ENCODE assay signal across 8 cellular contexts in the genomic region with DNA sequence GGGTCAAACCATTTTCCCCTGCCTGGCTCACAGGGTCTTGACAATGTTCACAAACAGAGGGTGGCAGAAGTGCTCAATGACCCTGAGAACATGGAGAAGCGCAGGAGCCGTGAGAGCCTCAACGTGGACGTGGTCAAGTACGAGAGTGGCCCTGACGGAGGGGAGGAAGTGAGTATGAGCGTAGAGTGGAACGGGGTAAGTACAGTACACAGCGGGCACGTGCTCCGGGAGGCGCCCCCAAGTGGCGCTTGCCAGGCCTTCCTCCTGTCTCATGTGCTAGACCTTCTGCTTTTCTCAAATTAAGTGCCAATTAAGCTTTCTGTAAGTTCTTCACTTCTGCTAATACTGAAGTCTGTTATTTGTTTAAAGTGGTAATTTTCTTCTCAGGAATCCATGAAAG. TPM values are rescaled to one million over a fixed set of nuclear protein-coding genes. Genes with fewer than 3 reads are reported as not detected.
DNase-seq lines count a peak whose midpoint lies in the region; ATAC-seq and TF ChIP-seq lines count a peak whose summit lies in the region.

No MANE protein-coding gene starts in this region.

- no peak overlapping the region for H3K4me3 Mint-ChIP-seq in activated CD8-positive, alpha-beta T cell treated with anti-CD3 and anti-CD28 coated beads, Interleukin-2, amount 10 ng/mL, durations not matched to agents 7 days and 5 days

- H3K9me3 ChIP-seq in MM.1S (replicated peaks; ENCODE audit: insufficient read depth, low read length) (no peaks in the 10 kb centered on the region), sigmoid colon (no peaks in the 10 kb centered on the region)

- H3K79me2 ChIP-seq in MM.1S (ENCODE audit: low read length): no peaks in the 10 kb centered on the region

- H3K27me3 ChIP-seq in MM.1S (replicated peaks; ENCODE audit: insufficient read depth, low read length) (no peaks in the 10 kb centered on the region), sigmoid colon (no peaks in the 10 kb centered on the region)

- no peak for TF ChIP-seq POLR2A in sigmoid colon (IDR thresholded peaks at IDR 0.05)

- no peaks in the 10 kb centered on the region for H4K20me1 ChIP-seq in MM.1S (ENCODE audit: insufficient read depth, low read length)

- no peak for TF ChIP-seq EP300 in sigmoid colon (IDR thresholded peaks at IDR 0.05)

- no peaks in the 10 kb centered on the region for H3K27me3 Mint-ChIP-seq in activated CD8-positive, alpha-beta T cell treated with anti-CD3 and anti-CD28 coated beads, Interleukin-2, amount 10 ng/mL, durations not matched to agents 7 days and 5 days (ENCODE audit: low read depth)

- POLR2A ChIA-PET in activated CD8-positive, alpha-beta T cell treated with anti-CD3 and anti-CD28 coated beads, Interleukin-2, amount 10 ng/mL, durations not matched to agents 7 days and 5 days (lab: Charles Lee): interaction anchor here (0.6 kb wide), 1 partner anchor 15 kb away, joined by 3 read pairs; no protein-coding TSS in a partner anchor

- 42 to 58% methylated on average over 13 of the region's 13 CpGs for WGBS in sigmoid colon, 2 donors

- H3K27ac ChIP-seq in MM.1S (ENCODE audit: low read length) (no peak overlapping the region), sigmoid colon (peak overlapping the region in 2 of 4 donors; percentile 23)

- no peaks in the 10 kb centered on the region for H3K9me2 ChIP-seq in MM.1S (replicated peaks; ENCODE audit: insufficient read depth, low read length)

- intact Hi-C loops in sigmoid colon (cut with DNase I): no loop called here

- no peak overlapping the region for H2AFZ ChIP-seq in MM.1S (ENCODE audit: low read length)

- no peaks in the 10 kb centered on the region for H3F3A ChIP-seq in MM.1S (ENCODE audit: insufficient read depth, low read length)

- no peak overlapping the region for H3K4me3 ChIP-seq in MM.1S (ENCODE audit: low read length)
- no peak overlapping the region for H3K4me3 ChIP-seq in fibroblast of mammary gland (ENCODE audit: control insufficient read depth, low read depth, low read length)
- no peak overlapping the region for H3K4me3 ChIP-seq in sigmoid colon

- H3K36me3 ChIP-seq in MM.1S (replicated peaks; ENCODE audit: insufficient read depth, low read length) (no peaks in the 10 kb centered on the region), sigmoid colon (peaks cover 43 to 100% (median 83%) of the 10 kb centered on the region in 4 donors)

- peak; percentile 57 for ATAC-seq in GM19043 (IDR thresholded peaks at IDR 0.05; ENCODE audit: low read depth, unreplicated experiment)
- ATAC-seq in activated CD8-positive, alpha-beta T cell treated with anti-CD3 and anti-CD28 coated beads, Interleukin-2, amount 10 ng/mL, durations not matched to agents 7 days and 5 days: peak; percentile 87
- ATAC-seq in GM21515 (IDR thresholded peaks at IDR 0.05; ENCODE audit: unreplicated experiment): no peak
- ATAC-seq in HG02571 (IDR thresholded peaks at IDR 0.05; ENCODE audit: unreplicated experiment): no peak

- TF ChIP-seq CTCF in MM.1S (IDR thresholded peaks at IDR 0.05; ENCODE audit: low read length): peak; percentile 12; the same call in 1 of the 2 replicates
- TF ChIP-seq CTCF in fibroblast of mammary gland (conservative IDR thresholded peaks at IDR 0.05; ENCODE audit: control insufficient read depth, insufficient read depth, low read depth, low read length): peak; percentile 47
- TF ChIP-seq CTCF in sigmoid colon (IDR thresholded peaks at IDR 0.05): peak in 3 of 4 experiments; percentile 29 to 38 (median 35)

- H3K4me1 ChIP-seq in MM.1S (ENCODE audit: low read length): no peaks in the 10 kb centered on the region
- peaks cover 0 to 13% (median 2%) of the 10 kb centered on the region in 4 donors for H3K4me1 ChIP-seq in sigmoid colon

- H3K4me2 ChIP-seq in MM.1S (ENCODE audit: low read depth, low read length): no peak overlapping the region

- no peaks in the 10 kb centered on the region for H3K9me3 Mint-ChIP-seq in activated CD8-positive, alpha-beta T cell treated with anti-CD3 and anti-CD28 coated beads, Interleukin-2, amount 10 ng/mL, durations not matched to agents 7 days and 5 days (ENCODE audit: insufficient read depth)

- peaks cover 60% of the 10 kb centered on the region for H3K36me3 Mint-ChIP-seq in activated CD8-positive, alpha-beta T cell treated with anti-CD3 and anti-CD28 coated beads, Interleukin-2, amount 10 ng/mL, durations not matched to agents 7 days and 5 days (ENCODE audit: low read depth)

- no peak overlapping the region for H3K27ac Mint-ChIP-seq in activated CD8-positive, alpha-beta T cell treated with anti-CD3 and anti-CD28 coated beads, Interleukin-2, amount 10 ng/mL, durations not matched to agents 7 days and 5 days

- CTCF ChIA-PET in activated CD8-positive, alpha-beta T cell treated with anti-CD3 and anti-CD28 coated beads, Interleukin-2, amount 10 ng/mL, durations not matched to agents 7 days and 5 days (lab: Charles Lee): interaction anchor here (0.6 to 1.4 kb wide), 13 partner anchors 8 to 118 kb away, joined by 3 to 7 read pairs (median 3); partner anchors contain the start of gene BAG5

- H3K9ac ChIP-seq in MM.1S (ENCODE audit: low read length): no peak overlapping the region

- H3K4me1 Mint-ChIP-seq in activated CD8-positive, alpha-beta T cell treated with anti-CD3 and anti-CD28 coated beads, Interleukin-2, amount 10 ng/mL, durations not matched to agents 7 days and 5 days (ENCODE audit: low read depth): peaks cover 7% of the 10 kb centered on the region

- DNase-seq in AG08395 (ENCODE audit: low spot score) (peak; percentile 59), MM.1S (no peak), fibroblast of mammary gland (ENCODE audit: low read depth) (peak; percentile 35), sigmoid colon (no peak)
- DNase-seq in activated CD8-positive, alpha-beta T cell treated with anti-CD3 and anti-CD28 coated beads, Interleukin-2, amount 10 ng/mL, durations not matched to agents 7 days and 5 days: peak; percentile 54

RNA-seq across cellular contexts. Expression of gene XRCC3, which starts 35.9 kb away (rescaled TPM):
- total RNA-seq in activated CD8-positive, alpha-beta T cell treated with anti-CD3 and anti-CD28 coated beads, Interleukin-2, amount 10 ng/mL, durations not matched to agents 7 days and 5 days: 10 to 100 TPM; 46.2 to 52.5 TPM
- total RNA-seq in sigmoid colon: 1 to 10 TPM; 1.8 to 7.5 (median 2.0) TPM
- 10 to 100 TPM in 1 of 3 donors, 1 to 10 TPM in 2; 3.6 to 15.7 (median 5.1) TPM for polyA plus RNA-seq in sigmoid colon

RNA-seq across cellular contexts. Expression of gene ZFYVE21, which starts 36.3 kb away (rescaled TPM):
- total RNA-seq in activated CD8-positive, alpha-beta T cell treated with anti-CD3 and anti-CD28 coated beads, Interleukin-2, amount 10 ng/mL, durations not matched to agents 7 days and 5 days: 10 to 100 TPM; 16.7 to 17.4 TPM
- 100 to 1,000 TPM in 1 of 4 donors, 10 to 100 TPM in 3; 84.2 to 106 (median 89.4) TPM for total RNA-seq in sigmoid colon
- 10 to 100 TPM; 41.7 to 90.1 (median 61.7) TPM for polyA plus RNA-seq in sigmoid colon

RNA-seq across cellular contexts. Expression of gene KLC1, which starts 50.3 kb away (rescaled TPM):
- 100 to 1,000 TPM; 137 to 140 TPM for total RNA-seq in activated CD8-positive, alpha-beta T cell treated with anti-CD3 and anti-CD28 coated beads, Interleukin-2, amount 10 ng/mL, durations not matched to agents 7 days and 5 days
- total RNA-seq in sigmoid colon: 100 to 1,000 TPM; 216 to 399 (median 277) TPM
- polyA plus RNA-seq in sigmoid colon: 10 to 100 TPM; 25.0 to 81.2 (median 37.8) TPM

Comparison
In these comparisons a context has a peak if more than half of its experiments do, and no peak if none do; other contexts are left out.
1. DNase-seq: peak in AG08395 (single experiment), activated CD8-positive, alpha-beta T cell treated with anti-CD3 and anti-CD28 coated beads, Interleukin-2, amount 10 ng/mL, durations not matched to agents 7 days and 5 days (single experiment) and fibroblast of mammary gland (single experiment); none in MM.1S (single experiment) and sigmoid colon (single experiment).
2. ATAC-seq: peak in GM19043 (single experiment) and activated CD8-positive, alpha-beta T cell treated with anti-CD3 and anti-CD28 coated beads, Interleukin-2, amount 10 ng/mL, durations not matched to agents 7 days and 5 days (single experiment); none in GM21515 (single experiment) and HG02571 (single experiment).
3. RNA of gene XRCC3, which starts 35.9 kb away (total RNA-seq): 46.2 to 52.5 TPM in activated CD8-positive, alpha-beta T cell treated with anti-CD3 and anti-CD28 coated beads, Interleukin-2, amount 10 ng/mL, durations not matched to agents 7 days and 5 days; 1.8 to 7.5 TPM in sigmoid colon; every median in the first group is over 4 times any median in the second.
4. RNA of gene ZFYVE21, which starts 36.3 kb away (total RNA-seq): 84.2 to 106 TPM in sigmoid colon; 16.7 to 17.4 TPM in activated CD8-positive, alpha-beta T cell treated with anti-CD3 and anti-CD28 coated beads, Interleukin-2, amount 10 ng/mL, durations not matched to agents 7 days and 5 days; every median in the first group is over 4 times any median in the second.
5. Peak in every context shown above with its lines, with median percentiles within 50 percentile points of each other: CTCF ChIP-seq.